10 cellular contexts compared by ENCODE assay signal in the genomic region with DNA sequence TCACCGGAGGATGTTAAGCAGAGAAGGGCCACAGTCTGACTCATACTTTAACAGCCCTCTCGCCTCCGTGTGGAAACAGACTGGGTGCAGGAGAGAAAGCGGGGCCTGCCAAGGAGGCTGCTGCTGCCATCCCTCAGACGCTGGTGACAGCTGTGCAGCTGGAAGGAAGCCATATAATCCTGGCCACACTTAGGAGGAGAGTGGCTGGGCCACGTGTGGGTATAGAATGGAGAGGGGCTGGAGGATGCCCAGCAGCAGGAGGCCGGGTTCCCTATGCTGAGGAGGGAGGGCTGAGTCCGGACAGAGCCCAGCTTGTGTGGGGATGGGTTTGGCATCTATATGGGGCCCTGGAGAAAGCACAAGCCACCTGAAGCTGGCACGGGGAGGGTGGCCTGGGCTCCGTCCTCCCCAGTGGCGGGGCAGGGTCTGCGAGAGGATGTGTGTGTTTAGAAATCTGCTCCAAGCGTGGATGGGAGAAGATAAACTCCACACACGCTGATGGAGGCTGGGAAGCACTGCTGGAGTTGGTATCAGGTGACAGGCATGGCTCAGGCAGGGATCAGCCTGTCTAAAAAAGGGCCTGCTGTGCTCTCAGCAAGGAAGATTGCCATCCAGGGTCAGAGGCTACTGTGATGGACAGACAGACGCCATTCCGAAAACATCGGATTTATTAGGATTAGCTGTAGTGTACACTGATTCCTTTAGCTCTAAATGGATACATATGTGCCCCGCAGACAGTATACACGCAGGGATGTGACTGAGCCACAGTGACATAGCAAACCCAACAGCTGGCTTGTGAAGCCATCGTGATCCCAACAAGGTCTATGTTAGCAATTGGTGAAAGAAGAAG. TPM values are rescaled to one million over a fixed set of nuclear protein-coding genes. Genes with fewer than 3 reads are reported as not detected.
DNase-seq lines count a peak whose midpoint lies in the region; ATAC-seq and TF ChIP-seq lines count a peak whose summit lies in the region.
"Had no signal": no experiment of that assay in that cellular context is flagged by ENCODE, and none has a peak within 500 bp of the region (broad histone marks: within the 10 kb centered on the region; RNA-seq: fewer than 3 reads in every experiment).

No MANE protein-coding gene starts in this region.

- WGBS in spleen, 5 donors, result 85 to 90% (median 86%) methylated on average over 19 to 20 of the region's 20 CpGs

- H3K9me3 ChIP-seq in SJCRH30 (replicated peaks), result 0 out of 2 replicates have a peak, but pooled peaks cover 3% of the 10 kb centered on the region
- no peaks in the 10 kb centered on the region for H3K9me3 ChIP-seq in spleen

- H3K27ac ChIP-seq in SJCRH30 (peak overlapping the region; percentile 91), spleen (no peak overlapping the region)
- H3K27ac ChIP-seq: SK-N-MC had no signal

- DNase-seq in HK-2 (ENCODE audit: unreplicated experiment) (peak; percentile 53), SJCRH30 (peak; percentile 95 to 97), left ventricle myocardium superior (no peak), spleen (peak; percentile 55), NCI-H187 (lab: John Stamatoyannopoulos, UW) (no peak)
- DNase-seq: activated T-cell treated with anti-CD3 and anti-CD28 coated beads, Interleukin-2, amount 50 U/mL, for 4 hours had no signal

- ATAC-seq in left ventricle myocardium superior, result peak; percentile 60
- no peak for ATAC-seq in HG03565 (IDR thresholded peaks at IDR 0.05; ENCODE audit: unreplicated experiment)
- no peak for ATAC-seq in GM18517 (IDR thresholded peaks at IDR 0.05; ENCODE audit: unreplicated experiment)
- ATAC-seq: activated T-cell treated with anti-CD3 and anti-CD28 coated beads, Interleukin-2, amount 50 U/mL, for 4 hours; K562 had no signal

- H3K27me3 ChIP-seq in SJCRH30, result no peaks in the 10 kb centered on the region
- no peaks in the 10 kb centered on the region for H3K27me3 ChIP-seq in spleen (replicated peaks in 1 of 7)

- H3K4me3 ChIP-seq in SJCRH30 (peak overlapping the region; percentile 11; the same call in 1 of the 2 replicates), spleen (no peak overlapping the region)
- H3K4me3 ChIP-seq: K562, SK-N-MC had no signal

- no peak for TF ChIP-seq CTCF in spleen (IDR thresholded peaks at IDR 0.05 in 8 of 11, conservative IDR thresholded peaks at IDR 0.05 in 3 of 11)

- no peaks in the 10 kb centered on the region for H3K36me3 ChIP-seq in SJCRH30
- peaks cover 0 to 49% (median 6%) of the 10 kb centered on the region in 6 donors for H3K36me3 ChIP-seq in spleen

- intact Hi-C loops in left ventricle myocardium superior (cut with micrococcal nuclease) (no loop called here), spleen (cut with DNase I; ENCODE audit: low total_unique reads) (no loop called here)

- H3K4me1 ChIP-seq in SJCRH30 (peaks cover 57% of the 10 kb centered on the region), spleen (peaks cover 0 to 24% (median 8%) of the 10 kb centered on the region in 6 donors)

- no peak for TF ChIP-seq POLR2A in spleen (IDR thresholded peaks at IDR 0.05)

RNA-seq across cellular contexts. Expression of a gene that starts 15.9 kb away (rescaled TPM):
- 5.4 and 6.1 TPM in 2 replicates for total RNA-seq in SJCRH30 (2014; rRNA removed; shearing (Covaris generic))
- total RNA-seq in left ventricle myocardium superior (34.2 TPM), spleen (100 to 1,000 TPM in 6 of 7 donors, 10 to 100 TPM in 1; 91.9 to 172 (median 152) TPM)
- polyA plus RNA-seq in spleen, result 100 to 1,000 TPM in 2 of 3 donors, 10 to 100 TPM in 1; 57.9 to 156 (median 138) TPM

RNA-seq across cellular contexts. Expression of a gene that starts 59.7 kb away (rescaled TPM):
- 10.7 and 10.9 TPM in 2 replicates for total RNA-seq in SJCRH30 (2014; rRNA removed; shearing (Covaris generic))
- total RNA-seq in left ventricle myocardium superior (1.5 TPM), spleen (1 to 10 TPM in 6 of 7 donors, under 1 TPM in 1; 0.77 to 3.1 (median 2.5) TPM)
- polyA plus RNA-seq in spleen, result 1 to 10 TPM in 2 of 3 donors, under 1 TPM in 1; 0.87 to 2.7 (median 1.4) TPM

Comparison
In these comparisons a context has a peak if more than half of its experiments do, and no peak if none do; other contexts are left out.
1. DNase-seq: peak in HK-2 (single experiment), SJCRH30 (2 of 2) and spleen (single experiment); none in left ventricle myocardium superior (single experiment) and NCI-H187 (0 of 2).